In genomic region chr17:7499161-7499560, GRCh38 we compare ENCODE assay signal across 24 cellular contexts. TPM values are rescaled to one million over a fixed set of nuclear protein-coding genes. Genes with fewer than 3 reads are reported as not detected.
"Had no signal": no experiment of that assay in that cellular context is flagged by ENCODE, and none has a peak within 500 bp of the region (broad histone marks: within the 10 kb centered on the region; RNA-seq: fewer than 3 reads in every experiment).

No MANE protein-coding gene starts in this region.

- FAIRE-seq: endometrium, islet of Langerhans, urothelium cell line had no signal

- H3K27me3 Mint-ChIP-seq: naive thymus-derived CD4-positive, alpha-beta T cell had no signal

- DNase-seq: cortex of kidney; effector memory CD4-positive, alpha-beta T cell; gastrocnemius medialis; heart right ventricle; hypothalamus; kidney glomerular epithelial cell; naive thymus-derived CD4-positive, alpha-beta T cell; psoas muscle; retina; sigmoid colon; stimulated activated CD4-positive, alpha-beta T cell treated with anti-CD3 and anti-CD28 coated beads, Interleukin-2, amount 100 ng/mL, for 24 hours; stimulated activated CD4-positive, alpha-beta T cell treated with anti-CD3 and anti-CD28 coated beads, Interleukin-4, amount 100 ng/mL, for 4 hours; stimulated activated naive CD4-positive, alpha-beta T cell treated with Interleukin-2 at 50 U/mL for 16 hours; trophoblast cell had no signal

- H3K4me3 Mint-ChIP-seq: naive thymus-derived CD4-positive, alpha-beta T cell had no signal

- ATAC-seq: gastrocnemius medialis; heart right ventricle; naive thymus-derived CD4-positive, alpha-beta T cell; psoas muscle had no signal

- H3K9me3 ChIP-seq: esophagus muscularis mucosa, gastrocnemius medialis, heart right ventricle, psoas muscle, sigmoid colon had no signal

RNA-seq across cellular contexts. Expression of gene SLC35G6, which starts 17.9 kb away (rescaled TPM):
- total RNA-seq: esophagus muscularis mucosa, fibroblast of villous mesenchyme, gastrocnemius medialis, heart right ventricle, liver, lung microvascular endothelial cell, mesenteric fat pad, mononuclear cell, omental fat pad, psoas muscle, sigmoid colon had no signal
- polyA plus RNA-seq: heart right ventricle; liver; naive thymus-derived CD4-positive, alpha-beta T cell; sigmoid colon had no signal
